1 cellular context compared by ENCODE assay signal in genomic region chr9:91361294-91362201, GRCh38.
TF ChIP-seq lines count a peak whose summit lies in the region.

A gene with protein sequence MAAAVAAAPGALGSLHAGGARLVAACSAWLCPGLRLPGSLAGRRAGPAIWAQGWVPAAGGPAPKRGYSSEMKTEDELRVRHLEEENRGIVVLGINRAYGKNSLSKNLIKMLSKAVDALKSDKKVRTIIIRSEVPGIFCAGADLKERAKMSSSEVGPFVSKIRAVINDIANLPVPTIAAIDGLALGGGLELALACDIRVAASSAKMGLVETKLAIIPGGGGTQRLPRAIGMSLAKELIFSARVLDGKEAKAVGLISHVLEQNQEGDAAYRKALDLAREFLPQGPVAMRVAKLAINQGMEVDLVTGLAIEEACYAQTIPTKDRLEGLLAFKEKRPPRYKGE (minus strand): TSS chr9:91361918. CDS start chr9:91361889, 29 bp downstream.

TF ChIP-seq in K562, 482 proteins besides CTCF, POLR2A, EP300 and RAD21 (continued from another document and continues in another):
- TF ChIP-seq ZNF280A (IDR thresholded peaks at IDR 0.05; ENCODE audit: low read depth, partially characterized antibody) (no peak), IRF2 (CRISPR knock-in tag; IDR thresholded peaks at IDR 0.05) (no peak), ETV6 (IDR thresholded peaks at IDR 0.05; ENCODE audit: borderline replicate concordance in 1 of 2, low read depth in 2 of 2, low read length in 1 of 2) (no peak), ETV6 (CRISPR knock-in tag; IDR thresholded peaks at IDR 0.05; ENCODE audit: borderline replicate concordance) (no peak), CREB5 (CRISPR knock-in tag; IDR thresholded peaks at IDR 0.05) (no peak), TAF15 (IDR thresholded peaks at IDR 0.05; ENCODE audit: low read depth, low read length) (no peak), HDAC1 (IDR thresholded peaks at IDR 0.05) (peak in 1 of 2 experiments; percentile 85; a peak in 1 of 4 replicates), PYGO2 (tag; IDR thresholded peaks at IDR 0.05) (no peak), HMG20A (CRISPR knock-in tag; conservative IDR thresholded peaks at IDR 0.05) (no peak), CBX5 (IDR thresholded peaks at IDR 0.05; ENCODE audit: borderline replicate concordance, low read depth) (no peak), PCBP1 (IDR thresholded peaks at IDR 0.05; ENCODE audit: low read depth, low read length, poor library complexity, severe bottlenecking) (peak; percentile 45), FOXK2 (conservative IDR thresholded peaks at IDR 0.05 in 1 of 2, IDR thresholded peaks at IDR 0.05 in 1 of 2; ENCODE audit: low read depth in 2 of 2) (no peak), MTF1 (CRISPR knock-in tag; IDR thresholded peaks at IDR 0.05; ENCODE audit: borderline replicate concordance) (no peak), ZNF23 (CRISPR knock-in tag; IDR thresholded peaks at IDR 0.05) (no peak), PPARD (CRISPR knock-in tag; IDR thresholded peaks at IDR 0.05) (no peak), USF2 (CRISPR knock-in tag; IDR thresholded peaks at IDR 0.05) (no peak), ZKSCAN8 (CRISPR knock-in tag; IDR thresholded peaks at IDR 0.05) (no peak), TCFL5 (CRISPR knock-in tag; conservative IDR thresholded peaks at IDR 0.05) (no peak), ZNF311 (CRISPR knock-in tag; IDR thresholded peaks at IDR 0.05) (no peak), SIN3B (IDR thresholded peaks at IDR 0.05; ENCODE audit: low read depth) (peak; percentile 93), MCM5 (IDR thresholded peaks at IDR 0.05; ENCODE audit: low read depth) (no peak), TAL1 (IDR thresholded peaks at IDR 0.05) (no peak), REST (CRISPR knock-in tag; IDR thresholded peaks at IDR 0.05; ENCODE audit: low read depth) (no peak), CC2D1A (IDR thresholded peaks at IDR 0.05) (no peak), ZNF75A (CRISPR knock-in tag; IDR thresholded peaks at IDR 0.05) (no peak), NR4A1 (CRISPR knock-in tag; IDR thresholded peaks at IDR 0.05) (no peak), NR4A1 (tag; IDR thresholded peaks at IDR 0.05) (no peak), ZNF511 (CRISPR knock-in tag; IDR thresholded peaks at IDR 0.05) (peak; percentile 65; the same call in 1 of the 2 replicates), MEF2A (IDR thresholded peaks at IDR 0.05; ENCODE audit: control insufficient read depth, low read depth, low read length) (no peak), ZNF133 (CRISPR knock-in tag; IDR thresholded peaks at IDR 0.05) (no peak), ZFP30 (CRISPR knock-in tag; IDR thresholded peaks at IDR 0.05; ENCODE audit: borderline replicate concordance) (no peak), GATA2 (CRISPR knock-in tag; IDR thresholded peaks at IDR 0.05) (no peak), RFX1 (IDR thresholded peaks at IDR 0.05) (no peak), UBTF (IDR thresholded peaks at IDR 0.05; ENCODE audit: borderline replicate concordance in 1 of 2, low read depth in 2 of 2, low read length in 2 of 2) (no peak), ZBTB40 (IDR thresholded peaks at IDR 0.05) (no peak), ZBTB40 (CRISPR knock-in tag; IDR thresholded peaks at IDR 0.05) (no peak), NBN (IDR thresholded peaks at IDR 0.05; ENCODE audit: low read depth) (no peak), TSC22D4 (tag; IDR thresholded peaks at IDR 0.05) (no peak), CSDE1 (IDR thresholded peaks at IDR 0.05) (no peak), PRMT5 (CRISPR knock-in tag; IDR thresholded peaks at IDR 0.05) (no peak)
- TF ChIP-seq, protein P1, sequence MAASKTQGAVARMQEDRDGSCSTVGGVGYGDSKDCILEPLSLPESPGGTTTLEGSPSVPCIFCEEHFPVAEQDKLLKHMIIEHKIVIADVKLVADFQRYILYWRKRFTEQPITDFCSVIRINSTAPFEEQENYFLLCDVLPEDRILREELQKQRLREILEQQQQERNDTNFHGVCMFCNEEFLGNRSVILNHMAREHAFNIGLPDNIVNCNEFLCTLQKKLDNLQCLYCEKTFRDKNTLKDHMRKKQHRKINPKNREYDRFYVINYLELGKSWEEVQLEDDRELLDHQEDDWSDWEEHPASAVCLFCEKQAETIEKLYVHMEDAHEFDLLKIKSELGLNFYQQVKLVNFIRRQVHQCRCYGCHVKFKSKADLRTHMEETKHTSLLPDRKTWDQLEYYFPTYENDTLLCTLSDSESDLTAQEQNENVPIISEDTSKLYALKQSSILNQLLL (CRISPR knock-in tag; IDR thresholded peaks at IDR 0.05; ENCODE audit: borderline replicate concordance) = no peak
